In genomic region chr15:84914351-84914750, GRCh38 we compare ENCODE assay signal across 11 cellular contexts. TPM values are rescaled to one million over a fixed set of nuclear protein-coding genes. Genes with fewer than 3 reads are reported as not detected.
A peak's percentile ranks its signal among the peaks of the same experiment; 100 is the strongest.
DNase-seq lines count a peak whose midpoint lies in the region; ATAC-seq and TF ChIP-seq lines count a peak whose summit lies in the region.
"Had no signal": no experiment of that assay in that cellular context is flagged by ENCODE, and none has a peak within 500 bp of the region (broad histone marks: within the 10 kb centered on the region; RNA-seq: fewer than 3 reads in every experiment).

No MANE protein-coding gene starts in this region.

- H3K9me3 Mint-ChIP-seq in stimulated activated naive B cell treated with anti-CD40 and anti-IgM and Interleukin-4, amounts not matched to agents 10 μg/mL and 1 μg/mL and 100 μg/mL, for 72 hours, result peaks cover 0 to 3% of the 10 kb centered on the region in 2 donors
- no peaks in the 10 kb centered on the region for H3K9me3 Mint-ChIP-seq in progenitor cell of endocrine pancreas (ENCODE audit: low read depth)
- H3K9me3 Mint-ChIP-seq: central memory CD8-positive, alpha-beta T cell had no signal

- no peak for ATAC-seq in gastrocnemius medialis
- no peak for ATAC-seq in stimulated activated naive B cell treated with anti-CD40 and anti-IgM and Interleukin-4, amounts not matched to agents 10 μg/mL and 1 μg/mL and 100 μg/mL, for 72 hours (replicated peaks)

- H3K36me3 Mint-ChIP-seq in stimulated activated naive B cell treated with anti-CD40 and anti-IgM and Interleukin-4, amounts not matched to agents 10 μg/mL and 1 μg/mL and 100 μg/mL, for 72 hours, result peaks cover 2 to 3% of the 10 kb centered on the region in 2 donors
- H3K36me3 Mint-ChIP-seq in progenitor cell of endocrine pancreas (ENCODE audit: insufficient read depth), result no peaks in the 10 kb centered on the region

- H3K27me3 ChIP-seq in MM.1S (replicated peaks; ENCODE audit: insufficient read depth, low read length), result no peaks in the 10 kb centered on the region
- H3K27me3 ChIP-seq in gastrocnemius medialis, result no peaks in the 10 kb centered on the region
- H3K27me3 ChIP-seq in effector memory CD4-positive, alpha-beta T cell (replicated peaks; ENCODE audit: control insufficient read depth, insufficient read depth, low read length, poor library complexity, severe bottlenecking), result no peaks in the 10 kb centered on the region

- H3K9me2 ChIP-seq in MM.1S (replicated peaks; ENCODE audit: insufficient read depth, low read length), result no peaks in the 10 kb centered on the region

- 0 out of 2 replicates have a peak overlapping the region, but pooled peaks have one; percentile 42 for H2AFZ ChIP-seq in MM.1S (ENCODE audit: low read length)

- H3K4me2 ChIP-seq in MM.1S (ENCODE audit: low read depth, low read length), result peak overlapping the region; percentile 40; the same call in 1 of the 2 replicates

- DNase-seq in GM12865 (ENCODE audit: low read depth) (no peak), MM.1S (no peak), epithelial cell of prostate (ENCODE audit: low read depth, low spot score) (no peak), gastrocnemius medialis (no peak), progenitor cell of endocrine pancreas (ENCODE audit: low spot score, unreplicated experiment) (no peak), globus pallidus (ENCODE audit: low spot score) (no peak)
- DNase-seq in stimulated activated naive B cell treated with anti-CD40 and anti-IgM and Interleukin-4, amounts not matched to agents 10 μg/mL and 1 μg/mL and 100 μg/mL, for 72 hours, result no peak
- DNase-seq in effector memory CD4-positive, alpha-beta T cell, result no peak
- DNase-seq: erythroblast, NCI-H2081 treated with DMSO at 0.1 percent for 48 hours had no signal

- TF ChIP-seq POLR2A in gastrocnemius medialis (IDR thresholded peaks at IDR 0.05), result no peak

- H4K20me1 ChIP-seq in MM.1S (ENCODE audit: insufficient read depth, low read length), result no peaks in the 10 kb centered on the region

- no peaks in the 10 kb centered on the region for H3K9me3 ChIP-seq in MM.1S (replicated peaks; ENCODE audit: insufficient read depth, low read length)
- H3K9me3 ChIP-seq in gastrocnemius medialis, result no peaks in the 10 kb centered on the region
- no peaks in the 10 kb centered on the region for H3K9me3 ChIP-seq in effector memory CD4-positive, alpha-beta T cell (ENCODE audit: control insufficient read depth, low read length)

- H3K9ac ChIP-seq in MM.1S (ENCODE audit: low read length), result no peak overlapping the region

- no peak overlapping the region for H3K27ac Mint-ChIP-seq in stimulated activated naive B cell treated with anti-CD40 and anti-IgM and Interleukin-4, amounts not matched to agents 10 μg/mL and 1 μg/mL and 100 μg/mL, for 72 hours
- H3K27ac Mint-ChIP-seq in progenitor cell of endocrine pancreas, result no peak overlapping the region

- no peak overlapping the region for H3K4me3 Mint-ChIP-seq in stimulated activated naive B cell treated with anti-CD40 and anti-IgM and Interleukin-4, amounts not matched to agents 10 μg/mL and 1 μg/mL and 100 μg/mL, for 72 hours
- H3K4me3 Mint-ChIP-seq in progenitor cell of endocrine pancreas (ENCODE audit: low read depth), result no peak overlapping the region
- H3K4me3 Mint-ChIP-seq: central memory CD8-positive, alpha-beta T cell had no signal

- H3K4me3 ChIP-seq in GM12865 (ENCODE audit: low read depth, low read length), result peak overlapping the region; percentile 43
- no peak overlapping the region for H3K4me3 ChIP-seq in MM.1S (ENCODE audit: low read length)
- H3K4me3 ChIP-seq in gastrocnemius medialis, result no peak overlapping the region
- H3K4me3 ChIP-seq in effector memory CD4-positive, alpha-beta T cell (ENCODE audit: insufficient read depth, low read depth, low read length, poor library complexity, severe bottlenecking), result no peak overlapping the region

- H3K27me3 Mint-ChIP-seq in stimulated activated naive B cell treated with anti-CD40 and anti-IgM and Interleukin-4, amounts not matched to agents 10 μg/mL and 1 μg/mL and 100 μg/mL, for 72 hours, result peaks cover 17% of the 10 kb centered on the region in 2 donors
- peaks cover 7% of the 10 kb centered on the region for H3K27me3 Mint-ChIP-seq in progenitor cell of endocrine pancreas

- no peaks in the 10 kb centered on the region for H3F3A ChIP-seq in MM.1S (ENCODE audit: insufficient read depth, low read length)

- no peaks in the 10 kb centered on the region for H3K36me3 ChIP-seq in MM.1S (replicated peaks; ENCODE audit: insufficient read depth, low read length)
- no peaks in the 10 kb centered on the region for H3K36me3 ChIP-seq in gastrocnemius medialis
- H3K36me3 ChIP-seq in effector memory CD4-positive, alpha-beta T cell (ENCODE audit: control insufficient read depth, insufficient read depth, low read length), result no peaks in the 10 kb centered on the region

- no peak for TF ChIP-seq CTCF in GM12865 (IDR thresholded peaks at IDR 0.05; ENCODE audit: insufficient read depth, low read depth, low read length, missing control alignments)
- no peak for TF ChIP-seq CTCF in MM.1S (IDR thresholded peaks at IDR 0.05; ENCODE audit: low read length)
- TF ChIP-seq CTCF in gastrocnemius medialis (IDR thresholded peaks at IDR 0.05 in 4 of 5, conservative IDR thresholded peaks at IDR 0.05 in 1 of 5), result no peak
- TF ChIP-seq CTCF in progenitor cell of endocrine pancreas (IDR thresholded peaks at IDR 0.05; ENCODE audit: unreplicated experiment), result no peak

- in situ Hi-C loops in gastrocnemius medialis (cut with MboI; ENCODE audit: low sequenced_read_pairs in 4 of 4), result no loop called here

- intact Hi-C loops in gastrocnemius medialis (cut with DNase I; ENCODE audit: low total_unique reads), result no loop called here

- H3K4me1 ChIP-seq in MM.1S (ENCODE audit: low read length) (peaks cover 20% of the 10 kb centered on the region), gastrocnemius medialis (peaks cover 44 to 59% of the 10 kb centered on the region in 2 donors)
- no peaks in the 10 kb centered on the region for H3K4me1 ChIP-seq in effector memory CD4-positive, alpha-beta T cell (ENCODE audit: control insufficient read depth, insufficient read depth, low read length, poor library complexity, severe bottlenecking)

- H3K27ac ChIP-seq in MM.1S (ENCODE audit: low read length) (no peak overlapping the region), epithelial cell of prostate (peak overlapping the region; percentile 22), gastrocnemius medialis (peak overlapping the region; percentile 82 to 91 (median 90))
- no peak overlapping the region for H3K27ac ChIP-seq in effector memory CD4-positive, alpha-beta T cell (ENCODE audit: insufficient read depth, low read length, poor library complexity, severe bottlenecking)

- peaks cover 11 to 17% of the 10 kb centered on the region in 2 donors for H3K4me1 Mint-ChIP-seq in stimulated activated naive B cell treated with anti-CD40 and anti-IgM and Interleukin-4, amounts not matched to agents 10 μg/mL and 1 μg/mL and 100 μg/mL, for 72 hours
- H3K4me1 Mint-ChIP-seq in progenitor cell of endocrine pancreas (ENCODE audit: low read depth), result peaks cover 5% of the 10 kb centered on the region
- H3K4me1 Mint-ChIP-seq: central memory CD8-positive, alpha-beta T cell had no signal

- H3K79me2 ChIP-seq in MM.1S (ENCODE audit: low read length), result no peaks in the 10 kb centered on the region

RNA-seq across cellular contexts. Expression of gene SLC28A1, which starts 29.9 kb away (rescaled TPM):
- total RNA-seq in gastrocnemius medialis, result under 1 TPM in 1 of 4 donors, not detected in 3; 0.47 TPM
- total RNA-seq in progenitor cell of endocrine pancreas, result not detected in 2 replicates

Comparison
In these comparisons a context has a peak if more than half of its experiments do, and no peak if none do; other contexts are left out.
1. H3K27ac ChIP-seq: peak in epithelial cell of prostate (single experiment) and gastrocnemius medialis (4 of 4); none in MM.1S (single experiment) and effector memory CD4-positive, alpha-beta T cell (single experiment).